ENCODE assay signal across 17 cellular contexts in genomic region chr1:47577310-47578025, GRCh38.
DNase-seq lines count a peak whose midpoint lies in the region; ATAC-seq and TF ChIP-seq lines count a peak whose summit lies in the region.
"Had no signal": no experiment of that assay in that cellular context is flagged by ENCODE, and none has a peak within 500 bp of the region (broad histone marks: within the 10 kb centered on the region; RNA-seq: fewer than 3 reads in every experiment).

No MANE protein-coding gene starts in this region.

- intact Hi-C loops in left ventricle myocardium inferior (cut with micrococcal nuclease) (no loop called here), right cardiac atrium (cut with DNase I) (no loop called here), upper lobe of right lung (cut with DNase I) (no loop called here)

- H3K27me3 ChIP-seq in left ventricle myocardium inferior (ENCODE audit: low read depth): peaks cover 77% of the 10 kb centered on the region
- H3K27me3 ChIP-seq in right cardiac atrium (ENCODE audit: control insufficient read depth, insufficient read depth): no peaks in the 10 kb centered on the region
- H3K27me3 ChIP-seq in neuronal stem cell (ENCODE audit: control insufficient read depth in 3 of 3, insufficient read depth in 3 of 3, low read depth in 1 of 3, low read length in 3 of 3): peaks cover 0 to 48% (median 0%) of the 10 kb centered on the region in 3 experiments
- H3K27me3 ChIP-seq in upper lobe of right lung: peaks cover 4% of the 10 kb centered on the region
- H3K27me3 ChIP-seq: BLaER1 treated with 17β-estradiol and CSF1 and Interleukin-3, amounts not matched to agents 10 nM and 100 nM had no signal

- H3K4ac ChIP-seq in neuronal stem cell (ENCODE audit: low read length): no peak overlapping the region

- H3K4me3 Mint-ChIP-seq in glutamatergic neuron (ENCODE audit: unreplicated experiment): no peak overlapping the region
- H3K4me3 Mint-ChIP-seq: CD8-positive, alpha-beta memory T cell had no signal

- no peak overlapping the region for H2AFZ ChIP-seq in neuronal stem cell (ENCODE audit: low read length)

- H3K23ac ChIP-seq in neuronal stem cell (ENCODE audit: low read depth, low read length, poor library complexity): no peak overlapping the region

- no peak overlapping the region for H3K14ac ChIP-seq in neuronal stem cell (ENCODE audit: low read length)

- 77% methylated on average over 12 of the region's 12 CpGs for WGBS in right cardiac atrium
- no CpG with 5 or more reads among the region's 12 CpGs for WGBS in neuronal stem cell (ENCODE audit: extremely low coverage in 2 of 2, insufficient read length in 2 of 2, insufficient replicate concordance in 1 of 2), 2 donors

- H3K4me1 ChIP-seq in left ventricle myocardium inferior: peaks cover 20% of the 10 kb centered on the region
- H3K4me1 ChIP-seq in right cardiac atrium (ENCODE audit: control insufficient read depth, insufficient read depth, low read length): peaks cover 4% of the 10 kb centered on the region
- peaks cover 0 to 22% of the 10 kb centered on the region in 2 donors for H3K4me1 ChIP-seq in neuronal stem cell (ENCODE audit: control insufficient read depth in 2 of 2, insufficient read depth in 1 of 2, low read depth in 1 of 2, low read length in 2 of 2)
- no peaks in the 10 kb centered on the region for H3K4me1 ChIP-seq in upper lobe of right lung

- no peak overlapping the region for H3K4me2 ChIP-seq in neuronal stem cell (ENCODE audit: insufficient read depth, low read length, poor library complexity, severe bottlenecking)

- H2BK120ac ChIP-seq in neuronal stem cell (ENCODE audit: low read depth, low read length): no peak overlapping the region

- H3K27ac ChIP-seq in left ventricle myocardium inferior (replicated peaks) (peak overlapping the region; percentile 76), right cardiac atrium (ENCODE audit: low read length) (no peak overlapping the region), neuronal stem cell (replicated peaks; ENCODE audit: low read length) (no peak overlapping the region), upper lobe of right lung (no peak overlapping the region)
- H3K27ac ChIP-seq: BLaER1 treated with 17β-estradiol and CSF1 and Interleukin-3, amounts not matched to agents 10 nM and 100 nM had no signal

- H3K9ac ChIP-seq in neuronal stem cell (ENCODE audit: low read depth, low read length, poor library complexity): no peak overlapping the region
- H3K9ac ChIP-seq: BLaER1 treated with 17β-estradiol and CSF1 and Interleukin-3, amounts not matched to agents 10 nM and 100 nM had no signal

- H3K36me3 Mint-ChIP-seq in glutamatergic neuron (ENCODE audit: unreplicated experiment): no peaks in the 10 kb centered on the region
- H3K36me3 Mint-ChIP-seq: CD8-positive, alpha-beta memory T cell had no signal

- H3K79me1 ChIP-seq in neuronal stem cell (ENCODE audit: low read depth, low read length): no peaks in the 10 kb centered on the region

- ATAC-seq in right cardiac atrium (no peak), upper lobe of right lung (peak; percentile 6)
- ATAC-seq: GM12878 had no signal

- H2BK12ac ChIP-seq in neuronal stem cell (ENCODE audit: low read length): peak overlapping the region; percentile 26

- H4K91ac ChIP-seq in neuronal stem cell (ENCODE audit: low read depth, low read length, poor library complexity): no peak overlapping the region

- no peak overlapping the region for H4K8ac ChIP-seq in neuronal stem cell (ENCODE audit: low read depth, low read length)

- no peak overlapping the region for H3K27ac Mint-ChIP-seq in glutamatergic neuron (ENCODE audit: unreplicated experiment)

- no peak for DNase-seq in left ventricle myocardium inferior
- no peak for DNase-seq in right cardiac atrium
- DNase-seq in glutamatergic neuron: peak; percentile 13
- DNase-seq in neuronal stem cell (ENCODE audit: low spot score): no peak
- DNase-seq in upper lobe of right lung: no peak
- no peak for DNase-seq in NCI-H146 treated with DMSO at 0.1 percent for 48 hours (lab: John Stamatoyannopoulos, UW; ENCODE audit: unreplicated experiment)
- DNase-seq in T1000 (lab: John Stamatoyannopoulos, UW): no peak
- no peak for DNase-seq in GF-D8 (lab: John Stamatoyannopoulos, UW)
- DNase-seq: CD8-positive, alpha-beta memory T cell; DMS79 treated with DMSO at 0.1 percent for 48 hours; MG63; NCI-H1092; NCI-H146; NCI-H345; SIG-M5 had no signal

- H3K36me3 ChIP-seq in left ventricle myocardium inferior (no peaks in the 10 kb centered on the region), neuronal stem cell (replicated peaks in 1 of 2; ENCODE audit: control insufficient read depth in 2 of 2, insufficient read depth in 2 of 2, low read length in 2 of 2) (no peaks in the 10 kb centered on the region), upper lobe of right lung (no peaks in the 10 kb centered on the region)
- H3K36me3 ChIP-seq: BLaER1 treated with 17β-estradiol and CSF1 and Interleukin-3, amounts not matched to agents 10 nM and 100 nM; MG63 had no signal

- H3K27me3 Mint-ChIP-seq in glutamatergic neuron (ENCODE audit: unreplicated experiment): no peaks in the 10 kb centered on the region

- H3K18ac ChIP-seq in neuronal stem cell (ENCODE audit: low read length): peak overlapping the region; percentile 69

- H2AK5ac ChIP-seq in neuronal stem cell (ENCODE audit: low read depth, low read length): peak overlapping the region; percentile 23

- no peak for TF ChIP-seq CTCF in left ventricle myocardium inferior (IDR thresholded peaks at IDR 0.05; ENCODE audit: borderline replicate concordance)
- no peak for TF ChIP-seq CTCF in glutamatergic neuron (IDR thresholded peaks at IDR 0.05; ENCODE audit: partially characterized antibody, unreplicated experiment)
- TF ChIP-seq CTCF in upper lobe of right lung (IDR thresholded peaks at IDR 0.05): no peak

- H3K4me1 Mint-ChIP-seq in glutamatergic neuron (ENCODE audit: low read depth, unreplicated experiment): peaks cover 5% of the 10 kb centered on the region
- H3K4me1 Mint-ChIP-seq: CD8-positive, alpha-beta memory T cell had no signal

- H3K9me3 ChIP-seq in left ventricle myocardium inferior (replicated peaks) (no peaks in the 10 kb centered on the region), right cardiac atrium (ENCODE audit: control insufficient read depth, low read length) (no peaks in the 10 kb centered on the region), neuronal stem cell (replicated peaks in 1 of 2; ENCODE audit: control insufficient read depth in 2 of 2, insufficient read depth in 1 of 2, low read depth in 1 of 2, low read length in 2 of 2) (no peaks in the 10 kb centered on the region), upper lobe of right lung (no peaks in the 10 kb centered on the region)
- H3K9me3 ChIP-seq: BLaER1 treated with 17β-estradiol and CSF1 and Interleukin-3, amounts not matched to agents 10 nM and 100 nM; MG63 had no signal

- peak overlapping the region; percentile 50 for H2BK15ac ChIP-seq in neuronal stem cell (ENCODE audit: low read length)

- peaks cover 1% of the 10 kb centered on the region for H3K9me3 Mint-ChIP-seq in glutamatergic neuron (ENCODE audit: unreplicated experiment)
- H3K9me3 Mint-ChIP-seq: CD8-positive, alpha-beta memory T cell had no signal

- H3K4me3 ChIP-seq in left ventricle myocardium inferior (no peak overlapping the region), right cardiac atrium (ENCODE audit: low read length) (no peak overlapping the region), neuronal stem cell (ENCODE audit: low read length in 2 of 2) (no peak overlapping the region), upper lobe of right lung (no peak overlapping the region)
- H3K4me3 ChIP-seq: BLaER1 treated with 17β-estradiol and CSF1 and Interleukin-3, amounts not matched to agents 10 nM and 100 nM; GM12878; MG63 had no signal

- no peak overlapping the region for H2BK5ac ChIP-seq in neuronal stem cell (ENCODE audit: low read length)
